Comparison of ENCODE assay signal across 16 cellular contexts in the genomic region with DNA sequence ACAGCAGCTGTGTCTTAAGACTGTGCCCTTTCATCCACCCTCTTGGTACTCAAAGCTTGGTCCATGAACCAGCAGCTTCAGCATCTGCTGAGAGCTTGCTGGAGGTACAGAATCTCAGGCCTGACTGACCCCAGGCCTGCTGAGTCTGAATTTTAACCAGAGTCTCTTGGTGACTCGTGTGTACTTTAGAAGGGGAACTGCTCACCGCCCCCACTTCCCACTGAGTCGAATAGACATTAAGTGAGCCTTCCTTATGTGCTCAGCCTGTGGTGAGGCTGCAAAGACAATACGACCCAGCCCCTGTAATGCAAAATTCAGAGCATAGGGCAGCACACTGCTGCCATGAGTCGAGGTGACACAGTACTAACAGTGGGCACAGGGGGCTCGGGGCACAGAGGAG.
DNase-seq lines count a peak whose midpoint lies in the region; ATAC-seq, FAIRE-seq and TF ChIP-seq lines count a peak whose summit lies in the region.
"Had no signal": no experiment of that assay in that cellular context is flagged by ENCODE, and none has a peak within 500 bp of the region (broad histone marks: within the 10 kb centered on the region; RNA-seq: fewer than 3 reads in every experiment).

No MANE protein-coding gene starts in this region.

- CTCF ChIA-PET in GM10248 (lab: Yijun Ruan, JAX), result interaction anchor here (3.0 kb wide), 1 partner anchor 8 kb away, joined by 22 read pairs; no protein-coding TSS in a partner anchor

- TF ChIP-seq CTCF in GM10248 (IDR thresholded peaks at IDR 0.05; ENCODE audit: control extremely low read depth, extremely low read depth, low read depth, missing control alignments), result no peak
- TF ChIP-seq CTCF in bronchial epithelial cell (IDR thresholded peaks at IDR 0.05; ENCODE audit: insufficient read depth, low read length, severe bottlenecking), result no peak
- TF ChIP-seq CTCF in mucosa of descending colon (IDR thresholded peaks at IDR 0.05), result no peak

- no peak overlapping the region for H3K4me3 ChIP-seq in bronchial epithelial cell (ENCODE audit: low read depth, low read length)
- no peak overlapping the region for H3K4me3 ChIP-seq in MG63
- H3K4me3 ChIP-seq in mucosa of descending colon, result no peak overlapping the region
- H3K4me3 ChIP-seq: body of pancreas, K562, testis had no signal

- DNase-seq in GM10248 (ENCODE audit: extremely low spot score) (peak; percentile 26), bronchial epithelial cell (ENCODE audit: low read depth) (peak; percentile 35), MG63 (no peak), mucosa of descending colon (no peak), nucleus accumbens (lab: John Stamatoyannopoulos, UW) (no peak), left lobe of liver (ENCODE audit: low spot score) (no peak)
- DNase-seq: activated T-cell treated with anti-CD3 and anti-CD28 coated beads, Interleukin-2, amount 50 U/mL, for 4 hours; endodermal cell; head of caudate nucleus; mesenchymal stem cell; testis had no signal

- FAIRE-seq in bronchial epithelial cell (lab: Jason Lieb, UNC), result no peak
- FAIRE-seq: K562 had no signal

- ATAC-seq in GM19463 (IDR thresholded peaks at IDR 0.05; ENCODE audit: unreplicated experiment), result peak; percentile 33
- peak; percentile 50 for ATAC-seq in HG02981 (IDR thresholded peaks at IDR 0.05; ENCODE audit: unreplicated experiment)
- ATAC-seq in mucosa of descending colon, result no peak
- ATAC-seq in left lobe of liver, result no peak
- ATAC-seq: body of pancreas, K562, Panc1 had no signal

- no peaks in the 10 kb centered on the region for H3K4me1 ChIP-seq in mucosa of descending colon (ENCODE audit: low read depth)
- H3K4me1 ChIP-seq: body of pancreas, testis had no signal

- H3K9me3 ChIP-seq in MG63 (no peaks in the 10 kb centered on the region), mucosa of descending colon (no peaks in the 10 kb centered on the region)
- H3K9me3 ChIP-seq: body of pancreas, testis had no signal

- no peaks in the 10 kb centered on the region for H3K36me3 ChIP-seq in bronchial epithelial cell (ENCODE audit: control insufficient read depth, insufficient read depth, low read length)
- no peaks in the 10 kb centered on the region for H3K36me3 ChIP-seq in MG63
- no peaks in the 10 kb centered on the region for H3K36me3 ChIP-seq in mucosa of descending colon (ENCODE audit: low read depth)

- POLR2A ChIA-PET in GM10248 (lab: Yijun Ruan, JAX), result no interaction called here

- H3K27me3 ChIP-seq in bronchial epithelial cell (ENCODE audit: control insufficient read depth, insufficient read depth, low read length) (no peaks in the 10 kb centered on the region), MG63 (no peaks in the 10 kb centered on the region)
- H3K27me3 ChIP-seq: body of pancreas, testis had no signal

- intact Hi-C loops in mucosa of descending colon (cut with DNase I, micrococcal nuclease), result no loop called here

Comparison
In these comparisons a context has a peak if more than half of its experiments do, and no peak if none do; other contexts are left out.
1. DNase-seq: peak in GM10248 (single experiment) and bronchial epithelial cell (single experiment); none in MG63 (single experiment), mucosa of descending colon (0 of 3), nucleus accumbens (0 of 56) and left lobe of liver (single experiment).
2. ATAC-seq: peak in GM19463 (single experiment) and HG02981 (single experiment); none in mucosa of descending colon (single experiment) and left lobe of liver (single experiment).